Comparison of ENCODE assay signal across 8 cellular contexts in genomic region chr19:4369109-4369887, GRCh38. TPM values are rescaled to one million over a fixed set of nuclear protein-coding genes. Genes with fewer than 3 reads are reported as not detected.
A peak's percentile ranks its signal among the peaks of the same experiment; 100 is the strongest.
DNase-seq lines count a peak whose midpoint lies in the region; ATAC-seq and TF ChIP-seq lines count a peak whose summit lies in the region.

No MANE protein-coding gene starts in this region.

- no peaks in the 10 kb centered on the region for H3K9me3 ChIP-seq in adrenal gland (replicated peaks in 1 of 3)

- peak; percentile 43 for ATAC-seq in HG03135 (IDR thresholded peaks at IDR 0.05; ENCODE audit: unreplicated experiment)
- ATAC-seq in left lobe of liver: peak; percentile 43

- 50 to 59% (median 56%) methylated on average over 13 to 25 of the region's 25 CpGs for WGBS in adrenal gland, 4 donors

- DNase-seq in NCI-H1105 treated with DMSO at 0.1 percent for 48 hours (lab: John Stamatoyannopoulos, UW): peak; percentile 24
- no peak for DNase-seq in NCI-H1105 (lab: John Stamatoyannopoulos, UW)
- DNase-seq in adrenal gland: peak in 3 of 7 donors; percentile 37 to 56 (median 50)
- DNase-seq in left lobe of liver (ENCODE audit: low spot score): no peak
- DNase-seq in stimulated activated CD4-positive, alpha-beta T cell treated with anti-CD3 and anti-CD28 coated beads, TNF-alpha, amount 100 ng/mL, for 1 hour (ENCODE audit: low read depth in 3 of 3, low spot score in 1 of 3): peak; percentile 26 to 31 (median 26)
- no peak for DNase-seq in NCI-H1694 (lab: John Stamatoyannopoulos, UW)

- H3K4me3 Mint-ChIP-seq in T-helper 1 cell treated with Interleukin-12 subunit alpha and Interleukin-12 subunit beta and Interleukin-4 antibody, amounts not matched to agents 30 μg/mL and 1 μg/mL, for 36 hours: peak overlapping the region; percentile 82

- intact Hi-C loops in adrenal gland (cut with DNase I): no loop called here

- H3K4me1 ChIP-seq in adrenal gland (replicated peaks in 1 of 2): peaks cover 61 to 68% of the 10 kb centered on the region in 2 donors

- peak overlapping the region; percentile 97 for H3K27ac Mint-ChIP-seq in T-helper 1 cell treated with Interleukin-12 subunit alpha and Interleukin-12 subunit beta and Interleukin-4 antibody, amounts not matched to agents 30 μg/mL and 1 μg/mL, for 36 hours

- H3K36me3 Mint-ChIP-seq in T-helper 1 cell treated with Interleukin-12 subunit alpha and Interleukin-12 subunit beta and Interleukin-4 antibody, amounts not matched to agents 30 μg/mL and 1 μg/mL, for 36 hours (ENCODE audit: low read depth): peaks cover 3% of the 10 kb centered on the region

- peak overlapping the region in 1 of 4 donors; percentile 22 for H3K4me3 ChIP-seq in adrenal gland

- H3K9me3 Mint-ChIP-seq in T-helper 1 cell treated with Interleukin-12 subunit alpha and Interleukin-12 subunit beta and Interleukin-4 antibody, amounts not matched to agents 30 μg/mL and 1 μg/mL, for 36 hours: no peaks in the 10 kb centered on the region

- peaks cover 37% of the 10 kb centered on the region for H3K4me1 Mint-ChIP-seq in T-helper 1 cell treated with Interleukin-12 subunit alpha and Interleukin-12 subunit beta and Interleukin-4 antibody, amounts not matched to agents 30 μg/mL and 1 μg/mL, for 36 hours (ENCODE audit: low read depth)

- H3K27me3 Mint-ChIP-seq in T-helper 1 cell treated with Interleukin-12 subunit alpha and Interleukin-12 subunit beta and Interleukin-4 antibody, amounts not matched to agents 30 μg/mL and 1 μg/mL, for 36 hours (ENCODE audit: low read depth): no peaks in the 10 kb centered on the region

- no peak for TF ChIP-seq CTCF in adrenal gland (IDR thresholded peaks at IDR 0.05)

- peaks cover 0 to 28% of the 10 kb centered on the region in 2 donors for H3K36me3 ChIP-seq in adrenal gland (replicated peaks in 1 of 2)

- no peaks in the 10 kb centered on the region for H3K27me3 ChIP-seq in adrenal gland

- no peak for TF ChIP-seq POLR2A in adrenal gland (IDR thresholded peaks at IDR 0.05)

- peak overlapping the region in 4 of 5 donors; percentile 4 to 96 (median 72) for H3K27ac ChIP-seq in adrenal gland

RNA-seq across cellular contexts. Expression of gene MPND, which starts 25.9 kb away (rescaled TPM):
- total RNA-seq in adrenal gland (10 to 100 TPM in 6 of 8 donors, 1 to 10 TPM in 2; 8.6 to 37.5 (median 16.1) TPM), left lobe of liver (24.2 TPM)
- polyA plus RNA-seq in adrenal gland: 10 to 100 TPM in 2 of 3 donors, 1 to 10 TPM in 1; 7.0 to 52.3 (median 38.5) TPM

RNA-seq across cellular contexts. Expression of gene STAP2, which starts 30.7 kb away (rescaled TPM):
- total RNA-seq in adrenal gland: 100 to 1,000 TPM in 1 of 8 donors, 10 to 100 TPM in 6, 1 to 10 TPM in 1; 8.5 to 106 (median 36.5) TPM
- polyA plus RNA-seq in adrenal gland: 10 to 100 TPM in 2 of 3 donors, 1 to 10 TPM in 1; 6.7 to 63.1 (median 39.8) TPM
- total RNA-seq in left lobe of liver: 31.8 TPM

RNA-seq across cellular contexts. Expression of gene SH3GL1, which starts 31.0 kb away (rescaled TPM):
- total RNA-seq in adrenal gland (100 to 1,000 TPM in 1 of 8 donors, 10 to 100 TPM in 7; 69.9 to 112 (median 87.4) TPM), left lobe of liver (30.2 TPM)
- 100 to 1,000 TPM in 1 of 3 donors, 10 to 100 TPM in 2; 20.9 to 104 (median 96.4) TPM for polyA plus RNA-seq in adrenal gland

RNA-seq across cellular contexts. Expression of gene CHAF1A, which starts 33.1 kb away (rescaled TPM):
- total RNA-seq in adrenal gland (10 to 100 TPM in 2 of 8 donors, 1 to 10 TPM in 6; 3.4 to 14.6 (median 8.7) TPM), left lobe of liver (3.3 TPM)
- polyA plus RNA-seq in adrenal gland: 1 to 10 TPM; 4.0 to 8.2 (median 7.3) TPM

Comparison
In these comparisons a context has a peak if more than half of its experiments do, and no peak if none do; other contexts are left out.
1. DNase-seq: peak in NCI-H1105 treated with DMSO at 0.1 percent for 48 hours (single experiment) and stimulated activated CD4-positive, alpha-beta T cell treated with anti-CD3 and anti-CD28 coated beads, TNF-alpha, amount 100 ng/mL, for 1 hour (3 of 3); none in NCI-H1105 (single experiment), left lobe of liver (single experiment) and NCI-H1694 (single experiment).